In genomic region chr4:156756118-156756517, GRCh38 we compare ENCODE assay signal across 24 cellular contexts.
DNase-seq lines count a peak whose midpoint lies in the region; ATAC-seq, FAIRE-seq and TF ChIP-seq lines count a peak whose summit lies in the region.
"Had no signal": no experiment of that assay in that cellular context is flagged by ENCODE, and none has a peak within 500 bp of the region (broad histone marks: within the 10 kb centered on the region; RNA-seq: fewer than 3 reads in every experiment).

No MANE protein-coding gene starts in this region.

- H3K4ac ChIP-seq in mesenchymal stem cell (ENCODE audit: low read depth in 1 of 2, low read length in 2 of 2), result no peak overlapping the region

- POLR2A ChIA-PET in HepG2 (lab: Yijun Ruan, JAX), result no interaction called here

- TF ChIP-seq RAD21 in HepG2 (CRISPR knock-in tag; IDR thresholded peaks at IDR 0.05), result no peak

- H2AFZ ChIP-seq in HepG2 (ENCODE audit: low read length) (no peak overlapping the region), astrocyte (ENCODE audit: low read depth, low read length) (no peak overlapping the region), mesenchymal stem cell (ENCODE audit: low read depth, low read length) (no peak overlapping the region)
- H2AFZ ChIP-seq: GM23338 had no signal

- H2BK120ac ChIP-seq in mesenchymal stem cell (ENCODE audit: low read depth, low read length), result no peak overlapping the region

- no TSS peak for BruUV-seq in HepG2 (replicated peaks; lab: Mats Ljungman, UMichigan)

- TF ChIP-seq CTCF in HepG2 (CRISPR knock-in tag; IDR thresholded peaks at IDR 0.05) (no peak), right lobe of liver (IDR thresholded peaks at IDR 0.05) (no peak), astrocyte (IDR thresholded peaks at IDR 0.05; ENCODE audit: insufficient read depth, low read depth, low read length) (no peak), fibroblast of mammary gland (conservative IDR thresholded peaks at IDR 0.05; ENCODE audit: control insufficient read depth, insufficient read depth, low read depth, low read length) (no peak)

- H3K4me1 ChIP-seq in HepG2 (ENCODE audit: insufficient read depth, low read length) (no peaks in the 10 kb centered on the region), right lobe of liver (no peaks in the 10 kb centered on the region), astrocyte (ENCODE audit: insufficient read depth, low read length) (peaks cover 4% of the 10 kb centered on the region), skeletal muscle satellite cell (ENCODE audit: control insufficient read depth, insufficient read depth, low read length) (peaks cover 30% of the 10 kb centered on the region), mesenchymal stem cell (ENCODE audit: control insufficient read depth, insufficient read depth, low read depth, low read length) (no peaks in the 10 kb centered on the region)

- DNase-seq in HepG2 (ENCODE audit: low spot score), result no peak
- no peak for DNase-seq in right lobe of liver
- DNase-seq in astrocyte (ENCODE audit: low read depth), result no peak
- DNase-seq in fibroblast of mammary gland (ENCODE audit: low read depth), result peak; percentile 39
- no peak for DNase-seq in HUDEP-2 (lab: John Stamatoyannopoulos, UW; ENCODE audit: unreplicated experiment in 76 of 76)
- DNase-seq in mesenchymal stem cell, result no peak
- DNase-seq: CD4-positive, CD25-positive, alpha-beta regulatory T cell; H9; MM.1S; NCI-H1694; NCI-H2029 treated with DMSO at 0.1 percent for 48 hours; NCI-H446 treated with DMSO at 0.1 percent for 48 hours; NCI-H526; NCI-H82; NK-92 treated with Interleukin-12 subunit alpha and Interleukin-12 subunit beta, amount 100 ng/mL, for 24 hours; SHP77 had no signal

- no peak overlapping the region for H2BK15ac ChIP-seq in mesenchymal stem cell (ENCODE audit: low read depth, poor library complexity, severe bottlenecking)

- H3K36me3 ChIP-seq in HepG2 (replicated peaks in 1 of 2; ENCODE audit: control insufficient read depth in 1 of 2, insufficient read depth in 2 of 2, low read length in 2 of 2) (no peaks in the 10 kb centered on the region), right lobe of liver (no peaks in the 10 kb centered on the region), astrocyte (ENCODE audit: insufficient read depth, low read length) (peaks cover 9% of the 10 kb centered on the region), skeletal muscle satellite cell (ENCODE audit: insufficient read depth, low read length) (peaks cover 19% of the 10 kb centered on the region), mesenchymal stem cell (ENCODE audit: control insufficient read depth in 1 of 2, insufficient read depth in 2 of 2, low read depth in 1 of 2, low read length in 2 of 2) (peaks cover 3 to 18% of the 10 kb centered on the region in 2 experiments)
- H3K36me3 ChIP-seq: BLaER1 had no signal

- no peak overlapping the region for H2BK12ac ChIP-seq in mesenchymal stem cell (ENCODE audit: low read length in 2 of 2)

- no peak overlapping the region for H3K4me3 ChIP-seq in HepG2 (replicated peaks in 1 of 3; ENCODE audit: insufficient read depth in 1 of 3, low read depth in 2 of 3, low read length in 3 of 3)
- H3K4me3 ChIP-seq in right lobe of liver, result no peak overlapping the region
- no peak overlapping the region for H3K4me3 ChIP-seq in astrocyte (ENCODE audit: insufficient read depth, low read depth, low read length)
- no peak overlapping the region for H3K4me3 ChIP-seq in fibroblast of mammary gland (ENCODE audit: control insufficient read depth, low read depth, low read length)
- H3K4me3 ChIP-seq in skeletal muscle satellite cell (ENCODE audit: low read length), result no peak overlapping the region
- no peak overlapping the region for H3K4me3 ChIP-seq in mesenchymal stem cell (ENCODE audit: insufficient read depth in 1 of 2, low read depth in 1 of 2, low read length in 2 of 2)
- H3K4me3 ChIP-seq: BLaER1, GM23338 had no signal

- no peak overlapping the region for H3K27ac ChIP-seq in HepG2 (ENCODE audit: extremely low read length, insufficient read depth, low read length)
- H3K27ac ChIP-seq in right lobe of liver, result no peak overlapping the region
- no peak overlapping the region for H3K27ac ChIP-seq in astrocyte (ENCODE audit: low read depth, low read length)
- H3K27ac ChIP-seq in mesenchymal stem cell (ENCODE audit: low read length, poor library complexity, severe bottlenecking), result no peak overlapping the region
- H3K27ac ChIP-seq: 22Rv1, BLaER1, RWPE1 had no signal

- intact Hi-C loops in HepG2 (cut with micrococcal nuclease; ENCODE audit: unreplicated experiment) (no loop called here), right lobe of liver (cut with DNase I) (no loop called here)

- no peak overlapping the region for H3K14ac ChIP-seq in mesenchymal stem cell (ENCODE audit: low read length in 2 of 2)

- H2AK5ac ChIP-seq in mesenchymal stem cell (ENCODE audit: low read length, severe bottlenecking), result no peak overlapping the region

- no peak for ATAC-seq in HepG2
- no peak for ATAC-seq in right lobe of liver
- ATAC-seq in HG02973 (IDR thresholded peaks at IDR 0.05; ENCODE audit: unreplicated experiment), result no peak
- ATAC-seq: GM23338 had no signal

- H3K23ac ChIP-seq in mesenchymal stem cell (ENCODE audit: low read length in 2 of 2), result no peak overlapping the region

- peaks cover 18% of the 10 kb centered on the region for H3K36me3 Mint-ChIP-seq in astrocyte (ENCODE audit: low read depth, unreplicated experiment)
- H3K36me3 Mint-ChIP-seq: CD4-positive, CD25-positive, alpha-beta regulatory T cell had no signal

- no peak overlapping the region for H3K4me2 ChIP-seq in HepG2 (ENCODE audit: low read depth, low read length)
- H3K4me2 ChIP-seq in astrocyte (ENCODE audit: low read length), result no peak overlapping the region
- peak overlapping the region; percentile 21 for H3K4me2 ChIP-seq in skeletal muscle satellite cell (ENCODE audit: low read length)
- H3K4me2 ChIP-seq in mesenchymal stem cell (ENCODE audit: low read length, poor library complexity, severe bottlenecking), result no peak overlapping the region
- H3K4me2 ChIP-seq: BLaER1, GM23338 had no signal

- H3K9ac ChIP-seq in HepG2 (ENCODE audit: insufficient read depth, low read depth, low read length) (no peak overlapping the region), astrocyte (ENCODE audit: low read length) (no peak overlapping the region), skeletal muscle satellite cell (ENCODE audit: low read depth, low read length) (no peak overlapping the region), mesenchymal stem cell (ENCODE audit: low read length) (no peak overlapping the region)
- H3K9ac ChIP-seq: BLaER1 had no signal

- no peak for TF ChIP-seq EP300 in HepG2 (IDR thresholded peaks at IDR 0.05; ENCODE audit: low read depth in 2 of 2, low read length in 2 of 2)
- no peak for TF ChIP-seq EP300 in HepG2 (CRISPR knock-in tag; IDR thresholded peaks at IDR 0.05; ENCODE audit: borderline replicate concordance)

- FAIRE-seq in HepG2 (lab: Jason Lieb, UNC), result no peak
- peak; percentile 50 for FAIRE-seq in astrocyte (lab: Jason Lieb, UNC)
- FAIRE-seq: D721Med, G401.6 had no signal

- H3K27me3 Mint-ChIP-seq in astrocyte (ENCODE audit: low read depth, unreplicated experiment), result no peaks in the 10 kb centered on the region
- H3K27me3 Mint-ChIP-seq: CD4-positive, CD25-positive, alpha-beta regulatory T cell had no signal

- H4K20me1 ChIP-seq in HepG2 (ENCODE audit: insufficient read depth, low read length), result no peaks in the 10 kb centered on the region
- H4K20me1 ChIP-seq in astrocyte (ENCODE audit: insufficient read depth, low read length), result no peaks in the 10 kb centered on the region
- H4K20me1 ChIP-seq: BLaER1 had no signal

- in situ Hi-C loops in HepG2 (cut with HindIII; ENCODE audit: extremely low pct_ligation_motif_present, low pct_unique_long_range_greater_than_20kb), result no loop called here

- H4K91ac ChIP-seq in mesenchymal stem cell (ENCODE audit: low read length), result no peak overlapping the region

- CTCF ChIA-PET in HepG2 (lab: Yijun Ruan, JAX; ENCODE audit: low intra/inter-chr PET ratio, low total read pairs), result no interaction called here

- H3K27me3 ChIP-seq in HepG2 (ENCODE audit: control insufficient read depth in 1 of 2, insufficient read depth in 2 of 2, low read length in 2 of 2) (no peaks in the 10 kb centered on the region), right lobe of liver (no peaks in the 10 kb centered on the region), astrocyte (ENCODE audit: insufficient read depth, low read length) (no peaks in the 10 kb centered on the region), skeletal muscle satellite cell (ENCODE audit: control insufficient read depth, insufficient read depth, low read length) (no peaks in the 10 kb centered on the region), mesenchymal stem cell (ENCODE audit: control insufficient read depth in 1 of 2, insufficient read depth in 1 of 2, low read length in 2 of 2) (no peaks in the 10 kb centered on the region)
- H3K27me3 ChIP-seq: BLaER1 had no signal

- no peak for TF ChIP-seq POLR2A in HepG2 (IDR thresholded peaks at IDR 0.05; ENCODE audit: insufficient read depth in 1 of 2, low read depth in 2 of 2, low read length in 2 of 2)
- TF ChIP-seq POLR2A in right lobe of liver (IDR thresholded peaks at IDR 0.05), result no peak

- H3K27ac Mint-ChIP-seq in astrocyte (ENCODE audit: unreplicated experiment), result no peak overlapping the region
- H3K27ac Mint-ChIP-seq: CD4-positive, CD25-positive, alpha-beta regulatory T cell; GM23338; H9 had no signal

- H3K79me2 ChIP-seq in HepG2 (ENCODE audit: insufficient read depth, low read length) (no peaks in the 10 kb centered on the region), astrocyte (ENCODE audit: insufficient read depth, low read length) (no peaks in the 10 kb centered on the region)

- H3K9me3 ChIP-seq in HepG2 (ENCODE audit: low read length) (no peaks in the 10 kb centered on the region), right lobe of liver (no peaks in the 10 kb centered on the region), astrocyte (ENCODE audit: insufficient read depth, low read depth, low read length) (no peaks in the 10 kb centered on the region), skeletal muscle satellite cell (replicated peaks; ENCODE audit: low read length) (no peaks in the 10 kb centered on the region), mesenchymal stem cell (ENCODE audit: control insufficient read depth, low read length) (no peaks in the 10 kb centered on the region)
- H3K9me3 ChIP-seq: BLaER1 had no signal

- H3K9me3 Mint-ChIP-seq in astrocyte (ENCODE audit: unreplicated experiment), result peaks cover 3% of the 10 kb centered on the region
- H3K9me3 Mint-ChIP-seq: GM23338 had no signal

- peaks cover 5% of the 10 kb centered on the region for H3K79me1 ChIP-seq in mesenchymal stem cell (replicated peaks; ENCODE audit: low read length, poor library complexity, severe bottlenecking)

- no peak overlapping the region for H3K4me3 Mint-ChIP-seq in astrocyte (ENCODE audit: unreplicated experiment)
- H3K4me3 Mint-ChIP-seq: CD4-positive, CD25-positive, alpha-beta regulatory T cell; GM23338; H9 had no signal

- no peak overlapping the region for H4K8ac ChIP-seq in mesenchymal stem cell (ENCODE audit: low read length)

- H2BK5ac ChIP-seq in mesenchymal stem cell (ENCODE audit: low read depth, low read length, poor library complexity, severe bottlenecking), result no peak overlapping the region

- H3K4me1 Mint-ChIP-seq in astrocyte (ENCODE audit: low read depth, unreplicated experiment), result peaks cover 19% of the 10 kb centered on the region
- H3K4me1 Mint-ChIP-seq: CD4-positive, CD25-positive, alpha-beta regulatory T cell; H9 had no signal

- no peak overlapping the region for H3K18ac ChIP-seq in mesenchymal stem cell (ENCODE audit: low read depth in 1 of 2, low read length in 2 of 2)
